Comparison of ENCODE assay signal across 1 cellular context in genomic region chr2:63841254-63842022, GRCh38.
TF ChIP-seq lines count a peak whose summit lies in the region.

Gene UGP2 (plus strand): TSS chr2:63841896. CDS start chr2:63842186, 290 bp downstream.

TF ChIP-seq in HepG2, 621 proteins besides CTCF, POLR2A, EP300 and RAD21 (continued from another document and continues in another):
- peak; percentile 88 for TF ChIP-seq ZNF407 (CRISPR knock-in tag; IDR thresholded peaks at IDR 0.05; ENCODE audit: not compliant biosample characterization)
- no peak; the same call in 1 of the 2 replicates for TF ChIP-seq ZNF431 (CRISPR knock-in tag; IDR thresholded peaks at IDR 0.05; ENCODE audit: borderline replicate concordance, low read depth)
- TF ChIP-seq ZKSCAN5 (CRISPR knock-in tag; IDR thresholded peaks at IDR 0.05) = no peak; the same call in 1 of the 2 replicates
- TF ChIP-seq ZNF780A (CRISPR knock-in tag; IDR thresholded peaks at IDR 0.05) = no peak
- no peak for TF ChIP-seq MTA3 (CRISPR knock-in tag; IDR thresholded peaks at IDR 0.05)
- TF ChIP-seq ASH2L (IDR thresholded peaks at IDR 0.05; ENCODE audit: insufficient read length, low read depth, low read length) = peak; percentile 83
- TF ChIP-seq ZFP41 (CRISPR knock-in tag; IDR thresholded peaks at IDR 0.05; ENCODE audit: borderline replicate concordance) = peak; percentile 92; the same call in 1 of the 2 replicates
- TF ChIP-seq ZSCAN9 (CRISPR knock-in tag; IDR thresholded peaks at IDR 0.05; ENCODE audit: borderline replicate concordance) = peak; percentile 80; the same call in 1 of the 2 replicates
- TF ChIP-seq ZNF34 (CRISPR knock-in tag; IDR thresholded peaks at IDR 0.05; ENCODE audit: borderline replicate concordance) = no peak; the same call in 1 of the 2 replicates
- TF ChIP-seq HOXA9 (CRISPR knock-in tag; IDR thresholded peaks at IDR 0.05; ENCODE audit: borderline replicate concordance) = no peak
- TF ChIP-seq SMARCC2 (IDR thresholded peaks at IDR 0.05) = no peak
- TF ChIP-seq CCDC6 (CRISPR knock-in tag; IDR thresholded peaks at IDR 0.05) = peak; percentile 81; the same call in 1 of the 2 replicates
- no peak for TF ChIP-seq FLYWCH1 (CRISPR knock-in tag; IDR thresholded peaks at IDR 0.05)
- TF ChIP-seq ZNF543 (CRISPR knock-in tag; IDR thresholded peaks at IDR 0.05) = no peak
- no peak for TF ChIP-seq SCMH1 (CRISPR knock-in tag; IDR thresholded peaks at IDR 0.05; ENCODE audit: borderline replicate concordance)
- no peak for TF ChIP-seq ZNF10 (CRISPR knock-in tag; IDR thresholded peaks at IDR 0.05; ENCODE audit: borderline replicate concordance, low read depth)
- TF ChIP-seq ZNF83 (CRISPR knock-in tag; IDR thresholded peaks at IDR 0.05; ENCODE audit: borderline replicate concordance) = peak; percentile 91; the same call in 1 of the 2 replicates
- TF ChIP-seq ZNF562 (CRISPR knock-in tag; IDR thresholded peaks at IDR 0.05; ENCODE audit: borderline replicate concordance) = no peak
- no peak; the same call in none of the 2 replicates for TF ChIP-seq ZNF232 (CRISPR knock-in tag; IDR thresholded peaks at IDR 0.05; ENCODE audit: borderline replicate concordance)
- TF ChIP-seq SAFB2 (CRISPR knock-in tag; IDR thresholded peaks at IDR 0.05; ENCODE audit: borderline replicate concordance, low read depth) = no peak
- TF ChIP-seq ZNF580 (CRISPR knock-in tag; IDR thresholded peaks at IDR 0.05; ENCODE audit: borderline replicate concordance, low read depth) = 0 out of 2 replicates have a peak, but pooled peaks have one; percentile 13
- no peak; the same call in 1 of the 2 replicates for TF ChIP-seq KLF13 (CRISPR knock-in tag; IDR thresholded peaks at IDR 0.05)
- TF ChIP-seq ZNF639 (CRISPR knock-in tag; conservative IDR thresholded peaks at IDR 0.05) = peak; percentile 90
- no peak for TF ChIP-seq MLLT10 (CRISPR knock-in tag; IDR thresholded peaks at IDR 0.05)
- no peak for TF ChIP-seq ZBTB39 (CRISPR knock-in tag; IDR thresholded peaks at IDR 0.05)
- TF ChIP-seq KDM4B (CRISPR knock-in tag; IDR thresholded peaks at IDR 0.05) = peak; percentile 24; the same call in 1 of the 2 replicates
- TF ChIP-seq ZNF205 (CRISPR knock-in tag; IDR thresholded peaks at IDR 0.05) = no peak
- peak; percentile 86 for TF ChIP-seq CBX1 (IDR thresholded peaks at IDR 0.05; ENCODE audit: low read depth)
- 0 out of 2 replicates have a peak, but pooled peaks have one; percentile 67 for TF ChIP-seq ZNF891 (CRISPR knock-in tag; IDR thresholded peaks at IDR 0.05)
- TF ChIP-seq ZNF644 (CRISPR knock-in tag; IDR thresholded peaks at IDR 0.05; ENCODE audit: low read depth) = no peak; the same call in 1 of the 2 replicates
- no peak for TF ChIP-seq NBN (conservative IDR thresholded peaks at IDR 0.05)
- TF ChIP-seq ZNF772 (CRISPR knock-in tag; IDR thresholded peaks at IDR 0.05) = no peak; the same call in none of the 2 replicates
- TF ChIP-seq HOXA7 (CRISPR knock-in tag; IDR thresholded peaks at IDR 0.05) = no peak
- 0 out of 2 replicates have a peak, but pooled peaks have one; percentile 7 for TF ChIP-seq ZNF616 (CRISPR knock-in tag; IDR thresholded peaks at IDR 0.05; ENCODE audit: low read depth)
- peak; percentile 13; the same call in 1 of the 2 replicates for TF ChIP-seq ZNF350 (CRISPR knock-in tag; IDR thresholded peaks at IDR 0.05; ENCODE audit: borderline replicate concordance, low read depth)
- TF ChIP-seq ZNF20 (CRISPR knock-in tag; IDR thresholded peaks at IDR 0.05) = 0 out of 2 replicates have a peak, but pooled peaks have one; percentile 46
- peak; percentile 89; the same call in 1 of the 2 replicates for TF ChIP-seq SNAPC4 (CRISPR knock-in tag; IDR thresholded peaks at IDR 0.05)
- peak; percentile 93 for TF ChIP-seq THAP7 (CRISPR knock-in tag; IDR thresholded peaks at IDR 0.05)
- no peak for TF ChIP-seq ZNF432 (CRISPR knock-in tag; IDR thresholded peaks at IDR 0.05; ENCODE audit: borderline replicate concordance)
- TF ChIP-seq ZNF280D (CRISPR knock-in tag; IDR thresholded peaks at IDR 0.05) = no peak
